ENCODE assay signal across 21 cellular contexts in genomic region chr6:106244931-106245330, GRCh38.
DNase-seq lines count a peak whose midpoint lies in the region; ATAC-seq, FAIRE-seq and TF ChIP-seq lines count a peak whose summit lies in the region.
"Had no signal": no experiment of that assay in that cellular context is flagged by ENCODE, and none has a peak within 500 bp of the region (broad histone marks: within the 10 kb centered on the region; RNA-seq: fewer than 3 reads in every experiment).

No MANE protein-coding gene starts in this region.

- H3K4me2 ChIP-seq in HepG2 (ENCODE audit: low read depth, low read length): no peak overlapping the region

- peaks cover 46% of the 10 kb centered on the region for H3K36me3 Mint-ChIP-seq in activated CD8-positive, alpha-beta memory T cell treated with anti-CD3 and anti-CD28 coated beads, Interleukin-2, amount 10 ng/mL, durations not matched to agents 7 days and 5 days
- peaks cover 58% of the 10 kb centered on the region for H3K36me3 Mint-ChIP-seq in activated T-helper 17 cell treated with anti-CD3 and anti-CD28 coated beads, Interleukin-2, amount 50 U/mL, for 72 hours (ENCODE audit: low read depth)
- H3K36me3 Mint-ChIP-seq in T-helper 2 cell treated with Interferon-gamma antibody and Interleukin-4, amounts not matched to agents 5 μg/mL and 100 μg/mL, for 36 hours (ENCODE audit: low read depth): peaks cover 42% of the 10 kb centered on the region

- TF ChIP-seq EP300 in upper lobe of left lung (IDR thresholded peaks at IDR 0.05) (no peak), HepG2 (IDR thresholded peaks at IDR 0.05; ENCODE audit: low read depth in 2 of 2, low read length in 2 of 2) (no peak), HepG2 (CRISPR knock-in tag; IDR thresholded peaks at IDR 0.05; ENCODE audit: borderline replicate concordance) (no peak)

- no peak for FAIRE-seq in HepG2 (lab: Jason Lieb, UNC)

- TF ChIP-seq CTCF in upper lobe of left lung (IDR thresholded peaks at IDR 0.05): no peak
- no peak for TF ChIP-seq CTCF in HepG2 (CRISPR knock-in tag; IDR thresholded peaks at IDR 0.05)

- intact Hi-C loops in HepG2 (cut with micrococcal nuclease; ENCODE audit: unreplicated experiment): no loop called here

- H3K36me3 ChIP-seq in upper lobe of left lung (peaks cover 0 to 24% (median 0%) of the 10 kb centered on the region in 4 donors), HepG2 (replicated peaks in 1 of 2; ENCODE audit: control insufficient read depth in 1 of 2, insufficient read depth in 2 of 2, low read length in 2 of 2) (peaks cover 0 to 20% of the 10 kb centered on the region in 2 experiments; a peak in 3 of 5 replicates)
- H3K36me3 ChIP-seq: colonic mucosa, MG63 had no signal

- TF ChIP-seq POLR2A in upper lobe of left lung (IDR thresholded peaks at IDR 0.05) (no peak), HepG2 (IDR thresholded peaks at IDR 0.05; ENCODE audit: insufficient read depth in 1 of 2, low read depth in 2 of 2, low read length in 2 of 2) (no peak)

- H3K9me3 Mint-ChIP-seq in activated CD8-positive, alpha-beta memory T cell treated with anti-CD3 and anti-CD28 coated beads, Interleukin-2, amount 10 ng/mL, durations not matched to agents 7 days and 5 days (ENCODE audit: low read depth): no peaks in the 10 kb centered on the region
- H3K9me3 Mint-ChIP-seq in activated T-helper 17 cell treated with anti-CD3 and anti-CD28 coated beads, Interleukin-2, amount 50 U/mL, for 72 hours: no peaks in the 10 kb centered on the region
- H3K9me3 Mint-ChIP-seq in T-helper 2 cell treated with Interferon-gamma antibody and Interleukin-4, amounts not matched to agents 5 μg/mL and 100 μg/mL, for 36 hours: no peaks in the 10 kb centered on the region

- no peak for TF ChIP-seq RAD21 in HepG2 (CRISPR knock-in tag; IDR thresholded peaks at IDR 0.05)

- no peak overlapping the region for H3K27ac ChIP-seq in upper lobe of left lung
- no peak overlapping the region for H3K27ac ChIP-seq in HepG2 (ENCODE audit: extremely low read length, insufficient read depth, low read length)
- H3K27ac ChIP-seq: 22Rv1, ascending aorta, colonic mucosa, heart right ventricle had no signal

- no peak overlapping the region for H3K4me3 Mint-ChIP-seq in activated CD8-positive, alpha-beta memory T cell treated with anti-CD3 and anti-CD28 coated beads, Interleukin-2, amount 10 ng/mL, durations not matched to agents 7 days and 5 days
- no peak overlapping the region for H3K4me3 Mint-ChIP-seq in activated T-helper 17 cell treated with anti-CD3 and anti-CD28 coated beads, Interleukin-2, amount 50 U/mL, for 72 hours
- no peak overlapping the region for H3K4me3 Mint-ChIP-seq in T-helper 2 cell treated with Interferon-gamma antibody and Interleukin-4, amounts not matched to agents 5 μg/mL and 100 μg/mL, for 36 hours
- H3K4me3 Mint-ChIP-seq: CD14-positive monocyte had no signal

- ATAC-seq in activated CD8-positive, alpha-beta memory T cell treated with anti-CD3 and anti-CD28 coated beads, Interleukin-2, amount 10 ng/mL, durations not matched to agents 7 days and 5 days: peak; percentile 39
- ATAC-seq in GM21619 (IDR thresholded peaks at IDR 0.05; ENCODE audit: unreplicated experiment) (peak; percentile 79), HG03045 (IDR thresholded peaks at IDR 0.05; ENCODE audit: unreplicated experiment) (peak; percentile 60), upper lobe of left lung (ENCODE audit: low FRiP score in 2 of 2) (no peak), HepG2 (no peak)
- ATAC-seq in activated T-helper 17 cell treated with anti-CD3 and anti-CD28 coated beads, Interleukin-2, amount 50 U/mL, for 72 hours (replicated peaks): peak; percentile 37
- ATAC-seq: heart right ventricle, Right ventricle myocardium inferior had no signal

- H3K9ac ChIP-seq in HepG2 (ENCODE audit: insufficient read depth, low read depth, low read length): no peak overlapping the region

- no peak overlapping the region for H3K27ac Mint-ChIP-seq in activated CD8-positive, alpha-beta memory T cell treated with anti-CD3 and anti-CD28 coated beads, Interleukin-2, amount 10 ng/mL, durations not matched to agents 7 days and 5 days
- peak overlapping the region; percentile 40 for H3K27ac Mint-ChIP-seq in activated T-helper 17 cell treated with anti-CD3 and anti-CD28 coated beads, Interleukin-2, amount 50 U/mL, for 72 hours
- no peak overlapping the region for H3K27ac Mint-ChIP-seq in T-helper 2 cell treated with Interferon-gamma antibody and Interleukin-4, amounts not matched to agents 5 μg/mL and 100 μg/mL, for 36 hours
- H3K27ac Mint-ChIP-seq: CD14-positive monocyte had no signal

- no peaks in the 10 kb centered on the region for H3K27me3 Mint-ChIP-seq in activated CD8-positive, alpha-beta memory T cell treated with anti-CD3 and anti-CD28 coated beads, Interleukin-2, amount 10 ng/mL, durations not matched to agents 7 days and 5 days
- no peaks in the 10 kb centered on the region for H3K27me3 Mint-ChIP-seq in activated T-helper 17 cell treated with anti-CD3 and anti-CD28 coated beads, Interleukin-2, amount 50 U/mL, for 72 hours
- no peaks in the 10 kb centered on the region for H3K27me3 Mint-ChIP-seq in T-helper 2 cell treated with Interferon-gamma antibody and Interleukin-4, amounts not matched to agents 5 μg/mL and 100 μg/mL, for 36 hours (ENCODE audit: low read depth)

- no peak overlapping the region for H2AFZ ChIP-seq in HepG2 (ENCODE audit: low read length)

- no peak for DNase-seq in activated CD8-positive, alpha-beta memory T cell treated with anti-CD3 and anti-CD28 coated beads, Interleukin-2, amount 10 ng/mL, durations not matched to agents 7 days and 5 days
- DNase-seq in activated CD8-positive, alpha-beta memory T cell treated with anti-CD3 and anti-CD28 coated beads, Interleukin-2, amount 50 U/mL, for 4 hours: no peak
- DNase-seq in upper lobe of left lung (no peak), HepG2 (ENCODE audit: low spot score) (no peak)
- no peak for DNase-seq in T-helper 2 cell treated with Interferon-gamma antibody and Interleukin-4, amounts not matched to agents 5 μg/mL and 100 μg/mL, for 36 hours (ENCODE audit: low spot score)
- DNase-seq: activated CD4-positive, alpha-beta T cell treated with anti-CD3 and anti-CD28 coated beads, Interleukin-2, amount 50 U/mL, for 48 hours; activated effector memory CD4-positive, alpha-beta T cell treated with Interleukin-2 at 50 U/mL for 16 hours; colonic mucosa; H7; heart right ventricle; MG63; posterior cingulate gyrus; spleen; substantia nigra had no signal

- BruUV-seq in HepG2 (replicated peaks; lab: Mats Ljungman, UMichigan): no TSS peak

- CTCF ChIA-PET in activated CD8-positive, alpha-beta memory T cell treated with anti-CD3 and anti-CD28 coated beads, Interleukin-2, amount 10 ng/mL, durations not matched to agents 7 days and 5 days (lab: Charles Lee): interaction anchor here (0.6 kb wide), 1 partner anchor 1794 kb away, joined by 3 read pairs; no protein-coding TSS in a partner anchor
- CTCF ChIA-PET in HepG2 (lab: Yijun Ruan, JAX; ENCODE audit: low intra/inter-chr PET ratio, low total read pairs): no interaction called here

- H3K9me3 ChIP-seq in upper lobe of left lung (no peaks in the 10 kb centered on the region), HepG2 (ENCODE audit: low read length) (no peaks in the 10 kb centered on the region)
- H3K9me3 ChIP-seq: ascending aorta, colonic mucosa, heart right ventricle, MG63, spleen had no signal

- in situ Hi-C loops in HepG2 (cut with HindIII; ENCODE audit: extremely low pct_ligation_motif_present, low pct_unique_long_range_greater_than_20kb): no loop called here

- H4K20me1 ChIP-seq in HepG2 (ENCODE audit: insufficient read depth, low read length): no peaks in the 10 kb centered on the region; the same call in 1 of the 2 replicates

- POLR2A ChIA-PET in HepG2 (lab: Yijun Ruan, JAX): no interaction called here

- WGBS in upper lobe of left lung, 2 donors: 81 to 82% methylated on average over 1 of the region's 1 CpG
- WGBS in HepG2 (ENCODE audit: low lambda C conversion rate): 100% methylated on average over 1 of the region's 1 CpG

- H3K27me3 ChIP-seq in upper lobe of left lung (no peaks in the 10 kb centered on the region), HepG2 (ENCODE audit: control insufficient read depth in 1 of 2, insufficient read depth in 2 of 2, low read length in 2 of 2) (no peaks in the 10 kb centered on the region)
- H3K27me3 ChIP-seq: ascending aorta, colonic mucosa, heart right ventricle, MG63, spleen had no signal

- H3K4me3 ChIP-seq in upper lobe of left lung (no peak overlapping the region), HepG2 (replicated peaks in 1 of 3; ENCODE audit: insufficient read depth in 1 of 3, low read depth in 2 of 3, low read length in 3 of 3) (no peak overlapping the region)
- H3K4me3 ChIP-seq: ascending aorta, colonic mucosa, heart right ventricle, MG63, spleen had no signal

- H3K4me1 ChIP-seq in upper lobe of left lung (peaks cover 0 to 15% (median 0%) of the 10 kb centered on the region in 4 donors), HepG2 (ENCODE audit: insufficient read depth, low read length) (no peaks in the 10 kb centered on the region)
- H3K4me1 ChIP-seq: ascending aorta, colonic mucosa had no signal

- H3K4me1 Mint-ChIP-seq in activated CD8-positive, alpha-beta memory T cell treated with anti-CD3 and anti-CD28 coated beads, Interleukin-2, amount 10 ng/mL, durations not matched to agents 7 days and 5 days: peaks cover 35% of the 10 kb centered on the region
- peaks cover 16% of the 10 kb centered on the region for H3K4me1 Mint-ChIP-seq in activated T-helper 17 cell treated with anti-CD3 and anti-CD28 coated beads, Interleukin-2, amount 50 U/mL, for 72 hours
- H3K4me1 Mint-ChIP-seq in T-helper 2 cell treated with Interferon-gamma antibody and Interleukin-4, amounts not matched to agents 5 μg/mL and 100 μg/mL, for 36 hours (ENCODE audit: low read depth): peaks cover 5% of the 10 kb centered on the region
- H3K4me1 Mint-ChIP-seq: CD14-positive monocyte had no signal

- no peaks in the 10 kb centered on the region for H3K79me2 ChIP-seq in HepG2 (ENCODE audit: insufficient read depth, low read length)

TF ChIP-seq in HepG2, 621 proteins besides CTCF, POLR2A, EP300 and RAD21 (continues in another document):
- TF ChIP-seq CREB1 (IDR thresholded peaks at IDR 0.05): no peak
- TF ChIP-seq CREB1 (CRISPR knock-in tag; IDR thresholded peaks at IDR 0.05): no peak
- no peak for TF ChIP-seq ZNF280B (CRISPR knock-in tag; IDR thresholded peaks at IDR 0.05; ENCODE audit: borderline replicate concordance)
- TF ChIP-seq HOXA9 (CRISPR knock-in tag; IDR thresholded peaks at IDR 0.05; ENCODE audit: borderline replicate concordance): no peak

Comparison
In these comparisons a context has a peak if more than half of its experiments do, and no peak if none do; other contexts are left out.
1. ATAC-seq: peak in activated CD8-positive, alpha-beta memory T cell treated with anti-CD3 and anti-CD28 coated beads, Interleukin-2, amount 10 ng/mL, durations not matched to agents 7 days and 5 days (single experiment), GM21619 (single experiment), HG03045 (single experiment) and activated T-helper 17 cell treated with anti-CD3 and anti-CD28 coated beads, Interleukin-2, amount 50 U/mL, for 72 hours (single experiment); none in upper lobe of left lung (0 of 2) and HepG2 (single experiment).